Comparison of ENCODE assay signal across 19 cellular contexts in genomic region chr12:100651108-100651507, GRCh38.
A peak's percentile ranks its signal among the peaks of the same experiment; 100 is the strongest.
DNase-seq lines count a peak whose midpoint lies in the region; ATAC-seq and TF ChIP-seq lines count a peak whose summit lies in the region.
"Had no signal": no experiment of that assay in that cellular context is flagged by ENCODE, and none has a peak within 500 bp of the region (broad histone marks: within the 10 kb centered on the region; RNA-seq: fewer than 3 reads in every experiment).

No MANE protein-coding gene starts in this region.

- intact Hi-C loops in MCF 10A (cut with micrococcal nuclease) = no loop called here
- intact Hi-C loops in mammary epithelial cell (cut with micrococcal nuclease) = no loop called here
- intact Hi-C loops in OCI-LY7 (cut with micrococcal nuclease; ENCODE audit: unreplicated experiment) = no loop called here

- H2AFZ ChIP-seq in mammary epithelial cell (ENCODE audit: low read depth, low read length) (no peak overlapping the region), OCI-LY7 (ENCODE audit: low read length) (no peak overlapping the region)
- H2AFZ ChIP-seq: GM23248 had no signal

- no peaks in the 10 kb centered on the region for H3K9me3 Mint-ChIP-seq in MCF 10A (ENCODE audit: unreplicated experiment)
- H3K9me3 Mint-ChIP-seq in type B pancreatic cell = no peaks in the 10 kb centered on the region
- H3K9me3 Mint-ChIP-seq: activated B cell treated with CpG ODN at 0.5 μM for 24 hours had no signal

- TF ChIP-seq CTCF in MCF 10A (IDR thresholded peaks at IDR 0.05; ENCODE audit: unreplicated experiment) = peak; percentile 46
- TF ChIP-seq CTCF in mammary epithelial cell (conservative IDR thresholded peaks at IDR 0.05 in 1 of 2, IDR thresholded peaks at IDR 0.05 in 1 of 2; ENCODE audit: extremely low read depth in 1 of 2, insufficient read depth in 1 of 2, low read depth in 1 of 2, low read length in 2 of 2) = peak in 1 of 2 donors; percentile 6
- TF ChIP-seq CTCF in OCI-LY7 (conservative IDR thresholded peaks at IDR 0.05; ENCODE audit: low read length) = peak; percentile 54
- TF ChIP-seq CTCF in fibroblast of mammary gland (conservative IDR thresholded peaks at IDR 0.05; ENCODE audit: control insufficient read depth, insufficient read depth, low read depth, low read length) = peak; percentile 22
- TF ChIP-seq CTCF in type B pancreatic cell (conservative IDR thresholded peaks at IDR 0.05) = peak; percentile 61

- H3K36me3 ChIP-seq in mammary epithelial cell (ENCODE audit: insufficient read depth, low read length) = no peaks in the 10 kb centered on the region
- no peaks in the 10 kb centered on the region for H3K36me3 ChIP-seq in OCI-LY7 (ENCODE audit: insufficient read depth, low read length)
- H3K36me3 ChIP-seq: tibial artery had no signal

- CTCF ChIA-PET in MCF 10A (lab: Yijun Ruan, JAX) (interaction anchor here (0.6 to 1.4 kb wide), 3 partner anchors 9 to 192 kb away, joined by 3 read pairs; no protein-coding TSS in a partner anchor), mammary epithelial cell (lab: Charles Lee; ENCODE audit: low non-redundant PET) (no interaction called here), OCI-LY7 (lab: Charles Lee; ENCODE audit: unreplicated experiment) (no interaction called here)

- H3K79me2 ChIP-seq in mammary epithelial cell (ENCODE audit: insufficient read depth, low read length) (no peaks in the 10 kb centered on the region), OCI-LY7 (ENCODE audit: insufficient read depth, low read depth, low read length) (no peaks in the 10 kb centered on the region)

- no peak overlapping the region for H3K4me3 Mint-ChIP-seq in MCF 10A (ENCODE audit: unreplicated experiment)
- no peak overlapping the region for H3K4me3 Mint-ChIP-seq in type B pancreatic cell
- H3K4me3 Mint-ChIP-seq: activated B cell treated with CpG ODN at 0.5 μM for 24 hours; activated CD8-positive, alpha-beta memory T cell treated with anti-CD3 and anti-CD28 coated beads, Interleukin-2, amount 10 ng/mL, durations not matched to agents 7 days and 5 days had no signal

- no peaks in the 10 kb centered on the region for H3K36me3 Mint-ChIP-seq in MCF 10A (ENCODE audit: insufficient read depth, unreplicated experiment)
- H3K36me3 Mint-ChIP-seq in type B pancreatic cell = no peaks in the 10 kb centered on the region
- H3K36me3 Mint-ChIP-seq: activated CD8-positive, alpha-beta memory T cell treated with anti-CD3 and anti-CD28 coated beads, Interleukin-2, amount 10 ng/mL, durations not matched to agents 7 days and 5 days had no signal

- H3K4me1 Mint-ChIP-seq in MCF 10A (ENCODE audit: insufficient read depth, unreplicated experiment) (no peaks in the 10 kb centered on the region), type B pancreatic cell (ENCODE audit: unreplicated experiment) (no peaks in the 10 kb centered on the region)
- H3K4me1 Mint-ChIP-seq: activated B cell treated with CpG ODN at 0.5 μM for 24 hours; activated CD8-positive, alpha-beta memory T cell treated with anti-CD3 and anti-CD28 coated beads, Interleukin-2, amount 10 ng/mL, durations not matched to agents 7 days and 5 days had no signal

- dilution Hi-C loops in mammary epithelial cell (cut with HindIII; ENCODE audit: low sequenced_read_pairs) = no loop called here

- POLR2A ChIA-PET in MCF 10A (lab: Yijun Ruan, JAX) (no interaction called here), OCI-LY7 (lab: Charles Lee) (interaction anchor here (1.0 kb wide), 1 partner anchor 10 kb away, joined by 3 read pairs; no protein-coding TSS in a partner anchor)

- H3K27ac ChIP-seq in mammary epithelial cell (ENCODE audit: insufficient read depth, low read depth, low read length) (no peak overlapping the region), OCI-LY7 (ENCODE audit: low read depth, low read length, poor library complexity, severe bottlenecking) (no peak overlapping the region)
- H3K27ac ChIP-seq: A549, GM23248, RWPE1, tibial artery had no signal

- H3K27ac Mint-ChIP-seq in MCF 10A (ENCODE audit: low read depth, unreplicated experiment) = no peak overlapping the region
- H3K27ac Mint-ChIP-seq in type B pancreatic cell = no peak overlapping the region
- H3K27ac Mint-ChIP-seq: activated B cell treated with CpG ODN at 0.5 μM for 24 hours; activated CD8-positive, alpha-beta memory T cell treated with anti-CD3 and anti-CD28 coated beads, Interleukin-2, amount 10 ng/mL, durations not matched to agents 7 days and 5 days had no signal

- H3K27me3 Mint-ChIP-seq in MCF 10A (ENCODE audit: insufficient read depth, unreplicated experiment) = no peaks in the 10 kb centered on the region
- peaks cover 1% of the 10 kb centered on the region for H3K27me3 Mint-ChIP-seq in type B pancreatic cell
- H3K27me3 Mint-ChIP-seq: activated CD8-positive, alpha-beta memory T cell treated with anti-CD3 and anti-CD28 coated beads, Interleukin-2, amount 10 ng/mL, durations not matched to agents 7 days and 5 days had no signal

- no peaks in the 10 kb centered on the region for H3K9me2 ChIP-seq in OCI-LY7 (ENCODE audit: insufficient read depth, low read length)

- no peaks in the 10 kb centered on the region for H3K27me3 ChIP-seq in mammary epithelial cell (ENCODE audit: insufficient read depth, low read length)
- H3K27me3 ChIP-seq: tibial artery had no signal

- H4K20me1 ChIP-seq in mammary epithelial cell (ENCODE audit: insufficient read depth, low read length) = no peaks in the 10 kb centered on the region
- no peaks in the 10 kb centered on the region for H4K20me1 ChIP-seq in OCI-LY7 (ENCODE audit: insufficient read depth, low read length)

- no peak overlapping the region for H3K4me2 ChIP-seq in mammary epithelial cell (ENCODE audit: insufficient read depth, low read depth, low read length)
- no peak overlapping the region for H3K4me2 ChIP-seq in OCI-LY7 (ENCODE audit: low read length)
- H3K4me2 ChIP-seq: A549 had no signal

- in situ Hi-C loops in mammary epithelial cell (cut with MboI; ENCODE audit: low sequenced_read_pairs in 2 of 2) = loop anchor here in 1 of 2 donors (25.0 kb wide), 1 partner anchor 289 kb away; the partner anchor contains the start of gene SLC17A8

- no peaks in the 10 kb centered on the region for H3K4me1 ChIP-seq in mammary epithelial cell (ENCODE audit: insufficient read depth, low read length)
- no peaks in the 10 kb centered on the region for H3K4me1 ChIP-seq in OCI-LY7 (ENCODE audit: insufficient read depth, low read length, poor library complexity, severe bottlenecking)
- H3K4me1 ChIP-seq: A549, tibial artery had no signal

- H3K9ac ChIP-seq in mammary epithelial cell (ENCODE audit: insufficient read depth, low read length) = no peak overlapping the region
- H3K9ac ChIP-seq: GM23248 had no signal

- no peak for DNase-seq in MCF 10A (ENCODE audit: unreplicated experiment)
- no peak for DNase-seq in mammary epithelial cell
- no peak for DNase-seq in OCI-LY7 (ENCODE audit: low spot score)
- no peak for DNase-seq in fibroblast of mammary gland (ENCODE audit: low read depth)
- no peak for DNase-seq in type B pancreatic cell (ENCODE audit: extremely low spot score, unreplicated experiment)
- DNase-seq in HPDE6-E6E7 (ENCODE audit: extremely low spot score) = no peak
- DNase-seq in NCI-H524 treated with DMSO at 0.1 percent for 48 hours (lab: John Stamatoyannopoulos, UW) = no peak
- DNase-seq: activated B cell treated with CpG ODN at 0.5 μM for 24 hours; activated CD8-positive, alpha-beta memory T cell treated with anti-CD3 and anti-CD28 coated beads, Interleukin-2, amount 10 ng/mL, durations not matched to agents 7 days and 5 days; activated effector memory CD4-positive, alpha-beta T cell treated with Interleukin-2 at 50 U/mL for 16 hours; amniotic stem cell; GM23248; NCI-H2081 treated with DMSO at 0.1 percent for 48 hours; NCI-H748 treated with DMSO at 0.1 percent for 48 hours; stimulated activated CD4-positive, alpha-beta T cell treated with anti-CD3 and anti-CD28 coated beads, Interleukin-4, amount 100 ng/mL, for 24 hours; tibial artery had no signal

- H3K4me3 ChIP-seq in mammary epithelial cell (replicated peaks in 1 of 3; ENCODE audit: insufficient read depth in 1 of 3, low read depth in 2 of 3, low read length in 3 of 3) = no peak overlapping the region
- H3K4me3 ChIP-seq in OCI-LY7 (ENCODE audit: low read depth, low read length, poor library complexity, severe bottlenecking) = no peak overlapping the region
- no peak overlapping the region for H3K4me3 ChIP-seq in fibroblast of mammary gland (ENCODE audit: control insufficient read depth, low read depth, low read length)
- H3K4me3 ChIP-seq: A549, GM23248, tibial artery had no signal

- WGBS in mammary epithelial cell (ENCODE audit: low coverage, missing lambda C conversion rate) = 74% methylated on average over 3 of the region's 3 CpGs

- H3K9me3 ChIP-seq in mammary epithelial cell (replicated peaks; ENCODE audit: insufficient read depth, low read length) (no peaks in the 10 kb centered on the region), OCI-LY7 (ENCODE audit: low read length) (no peaks in the 10 kb centered on the region)
- H3K9me3 ChIP-seq: A549, tibial artery had no signal

- BruUV-seq in MCF 10A (replicated peaks; lab: Mats Ljungman, UMichigan) (no TSS peak), mammary epithelial cell (replicated peaks; lab: Mats Ljungman, UMichigan) (no TSS peak), OCI-LY7 (replicated peaks; lab: Mats Ljungman, UMichigan) (no TSS peak)

- ATAC-seq in HG03354 (IDR thresholded peaks at IDR 0.05; ENCODE audit: poor library complexity, severe bottlenecking, unreplicated experiment) = no peak
- ATAC-seq: A549; activated CD8-positive, alpha-beta memory T cell treated with anti-CD3 and anti-CD28 coated beads, Interleukin-2, amount 10 ng/mL, durations not matched to agents 7 days and 5 days had no signal
